Comparison of ENCODE assay signal across 23 cellular contexts in the genomic region with DNA sequence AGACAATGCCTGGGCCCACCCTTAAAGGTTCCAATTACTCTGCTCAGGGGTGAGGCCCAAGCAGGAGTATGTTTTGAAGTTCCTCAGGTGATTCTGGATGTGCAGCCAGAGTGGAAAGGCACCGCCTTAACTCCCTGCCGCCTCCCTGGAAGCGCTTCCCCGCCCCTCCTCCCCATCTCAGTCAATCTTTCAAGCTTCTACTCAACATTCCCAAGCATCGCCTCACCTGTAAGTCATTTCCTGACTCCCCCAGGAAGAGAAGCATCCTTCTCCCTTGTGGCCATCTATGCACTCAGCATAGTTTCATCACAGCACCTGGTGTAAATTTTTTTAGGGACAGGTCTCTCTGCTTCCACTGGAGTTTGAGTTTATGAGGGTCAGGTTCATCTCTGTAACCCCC.
DNase-seq lines count a peak whose midpoint lies in the region; ATAC-seq and TF ChIP-seq lines count a peak whose summit lies in the region.
"Had no signal": no experiment of that assay in that cellular context is flagged by ENCODE, and none has a peak within 500 bp of the region (broad histone marks: within the 10 kb centered on the region; RNA-seq: fewer than 3 reads in every experiment).

No MANE protein-coding gene starts in this region.

- H3K27me3 ChIP-seq in RWPE2 (ENCODE audit: insufficient read depth, poor library complexity, severe bottlenecking) (no peaks in the 10 kb centered on the region), spleen (replicated peaks in 1 of 7) (no peaks in the 10 kb centered on the region)
- H3K27me3 ChIP-seq: ascending aorta, dorsolateral prefrontal cortex, right atrium auricular region, suprapubic skin had no signal

- no peaks in the 10 kb centered on the region for H3K36me3 Mint-ChIP-seq in activated CD8-positive, alpha-beta T cell treated with anti-CD3 and anti-CD28 coated beads for 36 hours (ENCODE audit: low read depth)
- H3K36me3 Mint-ChIP-seq: activated naive CD8-positive, alpha-beta T cell; naive thymus-derived CD8-positive, alpha-beta T cell; stimulated activated naive B cell treated with anti-CD40 and anti-IgM and Interleukin-4, amounts not matched to agents 10 μg/mL and 1 μg/mL and 100 μg/mL, for 72 hours had no signal

- no peak overlapping the region for H3K4me3 ChIP-seq in RWPE2 (ENCODE audit: severe bottlenecking)
- H3K4me3 ChIP-seq in spleen, result no peak overlapping the region
- H3K4me3 ChIP-seq: ascending aorta, dorsolateral prefrontal cortex, right atrium auricular region, suprapubic skin had no signal

- CTCF ChIA-PET in activated CD8-positive, alpha-beta T cell treated with anti-CD3 and anti-CD28 coated beads for 36 hours (lab: Charles Lee), result interaction anchor here (0.6 to 3.8 kb wide), 3 partner anchors 32 to 336 kb away, joined by 3 to 18 read pairs (median 4); no protein-coding TSS in a partner anchor

- intact Hi-C loops in spleen (cut with DNase I; ENCODE audit: low total_unique reads), result no loop called here
- intact Hi-C loops in activated CD8-positive, alpha-beta T cell treated with anti-CD3 and anti-CD28 coated beads for 36 hours (cut with micrococcal nuclease), result no loop called here

- peaks cover 1% of the 10 kb centered on the region for H3K27me3 Mint-ChIP-seq in activated CD8-positive, alpha-beta T cell treated with anti-CD3 and anti-CD28 coated beads for 36 hours
- H3K27me3 Mint-ChIP-seq: activated naive CD8-positive, alpha-beta T cell; stimulated activated naive B cell treated with anti-CD40 and anti-IgM and Interleukin-4, amounts not matched to agents 10 μg/mL and 1 μg/mL and 100 μg/mL, for 72 hours had no signal

- H3K27ac Mint-ChIP-seq in activated CD8-positive, alpha-beta T cell treated with anti-CD3 and anti-CD28 coated beads for 36 hours, result no peak overlapping the region
- H3K27ac Mint-ChIP-seq: activated naive CD8-positive, alpha-beta T cell; activated T-helper 2 cell treated with anti-CD3 and anti-CD28 coated beads, Interferon-gamma antibody, Interleukin-2, Interleukin-4, amounts not matched to agents 10 μg/mL and 5 μg/mL and 100 μg/mL, durations not matched to agents 14 hours and 24 hours and 36 hours; naive thymus-derived CD8-positive, alpha-beta T cell; stimulated activated naive B cell treated with anti-CD40 and anti-IgM and Interleukin-4, amounts not matched to agents 10 μg/mL and 1 μg/mL and 100 μg/mL, for 72 hours had no signal

- peaks cover 16% of the 10 kb centered on the region for H3K4me1 ChIP-seq in RWPE2 (ENCODE audit: insufficient read depth, poor library complexity, severe bottlenecking)
- no peaks in the 10 kb centered on the region for H3K4me1 ChIP-seq in spleen
- H3K4me1 ChIP-seq: ascending aorta, right atrium auricular region had no signal

- H3K9me3 ChIP-seq in RWPE2 (ENCODE audit: severe bottlenecking), result no peaks in the 10 kb centered on the region
- no peaks in the 10 kb centered on the region for H3K9me3 ChIP-seq in spleen
- H3K9me3 ChIP-seq: ascending aorta, right atrium auricular region, suprapubic skin had no signal

- peak; percentile 5 for DNase-seq in HK-2 (ENCODE audit: unreplicated experiment)
- no peak for DNase-seq in RWPE2 (ENCODE audit: low spot score)
- DNase-seq in islet precursor cell, result peak; percentile 95
- DNase-seq in stimulated activated CD4-positive, alpha-beta T cell treated with anti-CD3 and anti-CD28 coated beads, Interleukin-4, amount 100 ng/mL, for 24 hours, result no peak
- DNase-seq in spleen, result no peak
- DNase-seq in activated CD8-positive, alpha-beta T cell treated with anti-CD3 and anti-CD28 coated beads for 36 hours, result no peak
- DNase-seq: ACHN; activated CD4-positive, alpha-beta T cell treated with anti-CD3 and anti-CD28 coated beads, Interleukin-2, amount 50 U/mL, for 1 hour; activated CD8-positive, alpha-beta memory T cell treated with anti-CD3 and anti-CD28 coated beads, Interleukin-2, amount 50 U/mL, for 4 hours; cerebellar nuclear complex; dorsolateral prefrontal cortex; naive thymus-derived CD8-positive, alpha-beta T cell; NCI-H1417 treated with DMSO at 0.1 percent for 48 hours; stimulated activated CD4-positive, alpha-beta T cell treated with anti-CD3 and anti-CD28 coated beads, Interleukin-4, amount 100 ng/mL, for 1 hour; stimulated activated naive B cell treated with anti-CD40 and anti-IgM and Interleukin-4, amounts not matched to agents 10 μg/mL and 1 μg/mL and 100 μg/mL, for 72 hours had no signal

- POLR2A ChIA-PET in activated CD8-positive, alpha-beta T cell treated with anti-CD3 and anti-CD28 coated beads for 36 hours (lab: Charles Lee), result no interaction called here

- TF ChIP-seq CTCF in C4-2B (conservative IDR thresholded peaks at IDR 0.05) (no peak), RWPE2 (IDR thresholded peaks at IDR 0.05; ENCODE audit: poor library complexity, severe bottlenecking) (no peak), spleen (IDR thresholded peaks at IDR 0.05 in 8 of 11, conservative IDR thresholded peaks at IDR 0.05 in 3 of 11) (no peak)
- TF ChIP-seq CTCF in activated CD8-positive, alpha-beta T cell treated with anti-CD3 and anti-CD28 coated beads for 36 hours (IDR thresholded peaks at IDR 0.05), result no peak

- no peaks in the 10 kb centered on the region for H3K9me3 Mint-ChIP-seq in activated CD8-positive, alpha-beta T cell treated with anti-CD3 and anti-CD28 coated beads for 36 hours
- H3K9me3 Mint-ChIP-seq: activated T-helper 2 cell treated with anti-CD3 and anti-CD28 coated beads, Interferon-gamma antibody, Interleukin-2, Interleukin-4, amounts not matched to agents 10 μg/mL and 5 μg/mL and 100 μg/mL, durations not matched to agents 14 hours and 24 hours and 36 hours; stimulated activated naive B cell treated with anti-CD40 and anti-IgM and Interleukin-4, amounts not matched to agents 10 μg/mL and 1 μg/mL and 100 μg/mL, for 72 hours had no signal

- H3K27ac ChIP-seq in C4-2B (peak overlapping the region; percentile 59), RWPE2 (ENCODE audit: poor library complexity, severe bottlenecking) (peak overlapping the region; percentile 62), spleen (no peak overlapping the region)
- H3K27ac ChIP-seq: ascending aorta, right atrium auricular region, suprapubic skin had no signal

- H3K4me1 Mint-ChIP-seq in activated CD8-positive, alpha-beta T cell treated with anti-CD3 and anti-CD28 coated beads for 36 hours (ENCODE audit: low read depth), result no peaks in the 10 kb centered on the region
- H3K4me1 Mint-ChIP-seq: naive thymus-derived CD8-positive, alpha-beta T cell; stimulated activated naive B cell treated with anti-CD40 and anti-IgM and Interleukin-4, amounts not matched to agents 10 μg/mL and 1 μg/mL and 100 μg/mL, for 72 hours had no signal

- 89 to 95% (median 91%) methylated on average over 5 of the region's 5 CpGs for WGBS in spleen, 5 donors

- H3K36me3 ChIP-seq in RWPE2 (ENCODE audit: low read depth) (no peaks in the 10 kb centered on the region), spleen (no peaks in the 10 kb centered on the region)
- H3K36me3 ChIP-seq: ascending aorta, right atrium auricular region, suprapubic skin had no signal

- ATAC-seq in RWPE2 (ENCODE audit: low read depth) (peak; percentile 99), HG03025 (IDR thresholded peaks at IDR 0.05; ENCODE audit: low FRiP score, unreplicated experiment) (no peak)
- ATAC-seq in activated CD8-positive, alpha-beta T cell treated with anti-CD3 and anti-CD28 coated beads for 36 hours, result no peak
- ATAC-seq: naive thymus-derived CD8-positive, alpha-beta T cell; SK-N-SH treated with all-trans-retinoic acid at 6 μM for 48 hours; stimulated activated naive B cell treated with anti-CD40 and anti-IgM and Interleukin-4, amounts not matched to agents 10 μg/mL and 1 μg/mL and 100 μg/mL, for 72 hours had no signal

- H3K4me3 Mint-ChIP-seq in activated CD8-positive, alpha-beta T cell treated with anti-CD3 and anti-CD28 coated beads for 36 hours, result no peak overlapping the region
- H3K4me3 Mint-ChIP-seq: activated naive CD8-positive, alpha-beta T cell; naive thymus-derived CD8-positive, alpha-beta T cell; stimulated activated naive B cell treated with anti-CD40 and anti-IgM and Interleukin-4, amounts not matched to agents 10 μg/mL and 1 μg/mL and 100 μg/mL, for 72 hours had no signal

- no peak for TF ChIP-seq POLR2A in spleen (IDR thresholded peaks at IDR 0.05)

Comparison
In these comparisons a context has a peak if more than half of its experiments do, and no peak if none do; other contexts are left out.
1. H3K27ac ChIP-seq: peak in C4-2B (single experiment) and RWPE2 (single experiment); none in spleen (0 of 8).
2. DNase-seq: peak in HK-2 (single experiment) and islet precursor cell (single experiment); none in RWPE2 (single experiment), stimulated activated CD4-positive, alpha-beta T cell treated with anti-CD3 and anti-CD28 coated beads, Interleukin-4, amount 100 ng/mL, for 24 hours (single experiment), spleen (single experiment) and activated CD8-positive, alpha-beta T cell treated with anti-CD3 and anti-CD28 coated beads for 36 hours (single experiment).